2 cellular contexts compared by ENCODE assay signal in the genomic region with DNA sequence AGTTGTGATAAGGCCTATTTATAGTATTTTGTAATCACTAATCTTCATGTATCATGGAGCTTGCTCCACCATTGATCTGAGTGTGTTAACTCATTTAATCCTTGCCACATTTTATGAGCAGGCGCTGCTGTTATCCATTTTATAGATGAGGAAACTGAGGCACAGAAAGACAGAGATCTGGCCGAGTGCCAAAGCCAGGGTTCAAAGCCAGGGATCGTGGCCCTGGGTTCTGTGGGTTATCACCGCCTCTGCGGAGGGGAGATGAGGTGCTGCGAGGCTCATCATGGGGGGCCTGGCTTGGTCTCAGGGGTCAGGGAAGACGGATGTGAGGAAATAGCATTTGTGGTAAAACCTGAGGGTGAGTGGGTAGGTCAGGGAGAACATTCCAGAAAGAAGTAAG.
A peak's percentile ranks its signal among the peaks of the same experiment; 100 is the strongest.
TF ChIP-seq lines count a peak whose summit lies in the region.

No MANE protein-coding gene starts in this region.

TF ChIP-seq in K562, 482 proteins besides CTCF, POLR2A, EP300 and RAD21:
- TF ChIP-seq NFIC (IDR thresholded peaks at IDR 0.05) = peak; percentile 75

TF ChIP-seq in HepG2, 621 proteins besides CTCF, POLR2A, EP300 and RAD21:
- TF ChIP-seq, protein P1, sequence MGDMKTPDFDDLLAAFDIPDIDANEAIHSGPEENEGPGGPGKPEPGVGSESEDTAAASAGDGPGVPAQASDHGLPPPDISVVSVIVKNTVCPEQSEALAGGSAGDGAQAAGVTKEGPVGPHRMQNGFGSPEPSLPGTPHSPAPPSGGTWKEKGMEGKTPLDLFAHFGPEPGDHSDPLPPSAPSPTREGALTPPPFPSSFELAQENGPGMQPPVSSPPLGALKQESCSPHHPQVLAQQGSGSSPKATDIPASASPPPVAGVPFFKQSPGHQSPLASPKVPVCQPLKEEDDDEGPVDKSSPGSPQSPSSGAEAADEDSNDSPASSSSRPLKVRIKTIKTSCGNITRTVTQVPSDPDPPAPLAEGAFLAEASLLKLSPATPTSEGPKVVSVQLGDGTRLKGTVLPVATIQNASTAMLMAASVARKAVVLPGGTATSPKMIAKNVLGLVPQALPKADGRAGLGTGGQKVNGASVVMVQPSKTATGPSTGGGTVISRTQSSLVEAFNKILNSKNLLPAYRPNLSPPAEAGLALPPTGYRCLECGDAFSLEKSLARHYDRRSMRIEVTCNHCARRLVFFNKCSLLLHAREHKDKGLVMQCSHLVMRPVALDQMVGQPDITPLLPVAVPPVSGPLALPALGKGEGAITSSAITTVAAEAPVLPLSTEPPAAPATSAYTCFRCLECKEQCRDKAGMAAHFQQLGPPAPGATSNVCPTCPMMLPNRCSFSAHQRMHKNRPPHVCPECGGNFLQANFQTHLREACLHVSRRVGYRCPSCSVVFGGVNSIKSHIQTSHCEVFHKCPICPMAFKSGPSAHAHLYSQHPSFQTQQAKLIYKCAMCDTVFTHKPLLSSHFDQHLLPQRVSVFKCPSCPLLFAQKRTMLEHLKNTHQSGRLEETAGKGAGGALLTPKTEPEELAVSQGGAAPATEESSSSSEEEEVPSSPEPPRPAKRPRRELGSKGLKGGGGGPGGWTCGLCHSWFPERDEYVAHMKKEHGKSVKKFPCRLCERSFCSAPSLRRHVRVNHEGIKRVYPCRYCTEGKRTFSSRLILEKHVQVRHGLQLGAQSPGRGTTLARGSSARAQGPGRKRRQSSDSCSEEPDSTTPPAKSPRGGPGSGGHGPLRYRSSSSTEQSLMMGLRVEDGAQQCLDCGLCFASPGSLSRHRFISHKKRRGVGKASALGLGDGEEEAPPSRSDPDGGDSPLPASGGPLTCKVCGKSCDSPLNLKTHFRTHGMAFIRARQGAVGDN (CRISPR knock-in tag; IDR thresholded peaks at IDR 0.05) = peak; percentile 11; the same call in 1 of the 2 replicates
